Comparison of ENCODE assay signal across 9 cellular contexts in genomic region chr10:93859049-93859655, GRCh38. TPM values are rescaled to one million over a fixed set of nuclear protein-coding genes. Genes with fewer than 3 reads are reported as not detected.
DNase-seq lines count a peak whose midpoint lies in the region; ATAC-seq, FAIRE-seq and TF ChIP-seq lines count a peak whose summit lies in the region.
"Had no signal": no experiment of that assay in that cellular context is flagged by ENCODE, and none has a peak within 500 bp of the region (broad histone marks: within the 10 kb centered on the region; RNA-seq: fewer than 3 reads in every experiment).

No MANE protein-coding gene starts in this region.

- no peaks in the 10 kb centered on the region for H3K9me3 ChIP-seq in cardiac muscle cell (ENCODE audit: low read depth)
- H3K9me3 ChIP-seq in right cardiac atrium (ENCODE audit: control insufficient read depth, low read length): no peaks in the 10 kb centered on the region
- no peaks in the 10 kb centered on the region for H3K9me3 ChIP-seq in endothelial cell of umbilical vein (replicated peaks; ENCODE audit: control insufficient read depth, insufficient read depth, low read length)
- no peaks in the 10 kb centered on the region for H3K9me3 ChIP-seq in testis
- H3K9me3 ChIP-seq in stomach: no peaks in the 10 kb centered on the region

- peak; percentile 67 for FAIRE-seq in endothelial cell of umbilical vein (lab: Jason Lieb, UNC)

- H3K4me3 ChIP-seq in cardiac muscle cell (no peak overlapping the region), right cardiac atrium (ENCODE audit: low read length) (no peak overlapping the region), endothelial cell of umbilical vein (replicated peaks in 1 of 3; ENCODE audit: insufficient read depth in 1 of 3, low read depth in 1 of 3, low read length in 3 of 3) (no peak overlapping the region), testis (no peak overlapping the region), stomach (no peak overlapping the region)

- H3K27ac ChIP-seq in cardiac muscle cell: no peak overlapping the region
- H3K27ac ChIP-seq in right cardiac atrium (ENCODE audit: low read length): no peak overlapping the region
- H3K27ac ChIP-seq in endothelial cell of umbilical vein (ENCODE audit: insufficient read depth, low read depth, low read length): no peak overlapping the region
- no peak overlapping the region for H3K27ac ChIP-seq in testis
- H3K27ac ChIP-seq in stomach: no peak overlapping the region

- WGBS in right cardiac atrium: 33% methylated on average over 3 of the region's 3 CpGs
- WGBS in testis, 2 donors: 48 to 50% methylated on average over 3 of the region's 3 CpGs
- WGBS in stomach, 5 donors: 25 to 37% (median 31%) methylated on average over 3 of the region's 3 CpGs

- H4K20me1 ChIP-seq in endothelial cell of umbilical vein (replicated peaks; ENCODE audit: control insufficient read depth, extremely low read depth, insufficient read depth, low read length): no peaks in the 10 kb centered on the region

- no TSS peak for BruUV-seq in endothelial cell of umbilical vein (replicated peaks; lab: Mats Ljungman, UMichigan)

- no peak for TF ChIP-seq EP300 in stomach (IDR thresholded peaks at IDR 0.05)

- H2AFZ ChIP-seq in endothelial cell of umbilical vein (ENCODE audit: low read depth, low read length): no peak overlapping the region

- intact Hi-C loops in right cardiac atrium (cut with DNase I) (no loop called here), endothelial cell of umbilical vein (cut with micrococcal nuclease) (loop anchor here (1.0 to 5.0 kb wide), 4 partner anchors 38 to 304 kb away; partner anchors contain the start of gene FRA10AC1), testis (cut with DNase I; ENCODE audit: low total_unique reads) (no loop called here), stomach (cut with DNase I; ENCODE audit: low total_unique reads) (no loop called here), posterior vena cava (cut with DNase I) (no loop called here)

- dilution Hi-C loops in endothelial cell of umbilical vein (cut with MboI; ENCODE audit: extremely low pct_ligation_motif_present, low sequenced_read_pairs): no loop called here

- POLR2A ChIA-PET in endothelial cell of umbilical vein (lab: Charles Lee): no interaction called here

- TF ChIP-seq CTCF in cardiac muscle cell (IDR thresholded peaks at IDR 0.05; ENCODE audit: low read depth, low read length) (peak; percentile 25), endothelial cell of umbilical vein (IDR thresholded peaks at IDR 0.05; ENCODE audit: extremely low read depth in 1 of 2, insufficient read depth in 1 of 2, low read depth in 1 of 2, low read length in 2 of 2) (peak in 1 of 2 donors; percentile 9), testis (IDR thresholded peaks at IDR 0.05) (peak in 2 of 3 experiments; percentile 25 to 43), stomach (IDR thresholded peaks at IDR 0.05) (peak in 1 of 7 experiments; percentile 27)

- DNase-seq in cardiac muscle cell (ENCODE audit: low read depth in 1 of 2, low spot score in 1 of 2): peak in 1 of 2 donors; percentile 28
- no peak for DNase-seq in right cardiac atrium
- peak; percentile 9 for DNase-seq in NCI-H460 (ENCODE audit: extremely low read depth, low read depth)
- peak; percentile 32 for DNase-seq in endothelial cell of umbilical vein (ENCODE audit: low read depth, low spot score)
- DNase-seq in testis: no peak
- no peak for DNase-seq in stomach
- no peak for DNase-seq in cortex of kidney (lab: John Stamatoyannopoulos, UW)
- DNase-seq in posterior vena cava (ENCODE audit: low spot score): no peak
- DNase-seq: GDM1 had no signal

- no peak for ATAC-seq in right cardiac atrium

- H3K27me3 ChIP-seq in cardiac muscle cell: no peaks in the 10 kb centered on the region
- H3K27me3 ChIP-seq in right cardiac atrium (ENCODE audit: control insufficient read depth, insufficient read depth): no peaks in the 10 kb centered on the region
- H3K27me3 ChIP-seq in endothelial cell of umbilical vein (ENCODE audit: control insufficient read depth in 2 of 2, insufficient read depth in 2 of 2, low read length in 2 of 2): peaks cover 2 to 4% of the 10 kb centered on the region in 2 experiments
- H3K27me3 ChIP-seq in testis: no peaks in the 10 kb centered on the region
- H3K27me3 ChIP-seq in stomach: no peaks in the 10 kb centered on the region

- peaks cover 2% of the 10 kb centered on the region for H3K9me1 ChIP-seq in endothelial cell of umbilical vein (replicated peaks; ENCODE audit: control insufficient read depth, extremely low read depth, insufficient read depth, low read length)

- H3K9ac ChIP-seq in endothelial cell of umbilical vein (replicated peaks; ENCODE audit: extremely low read depth, insufficient read depth, low read length): no peak overlapping the region

- no peak for TF ChIP-seq POLR2A in endothelial cell of umbilical vein (IDR thresholded peaks at IDR 0.05; ENCODE audit: low read depth, low read length)
- TF ChIP-seq POLR2A in testis (IDR thresholded peaks at IDR 0.05): no peak
- TF ChIP-seq POLR2A in stomach (IDR thresholded peaks at IDR 0.05): no peak

- H3K4me2 ChIP-seq in endothelial cell of umbilical vein (ENCODE audit: insufficient read depth, low read length): no peak overlapping the region

- CTCF ChIA-PET in endothelial cell of umbilical vein (lab: Charles Lee): interaction anchor here (0.6 to 3.2 kb wide), 22 partner anchors 9 to 585 kb away, joined by 3 to 48 read pairs (median 5); no protein-coding TSS in a partner anchor

- H3K79me2 ChIP-seq in endothelial cell of umbilical vein (ENCODE audit: control insufficient read depth, insufficient read depth, low read length): no peaks in the 10 kb centered on the region

- peaks cover 4% of the 10 kb centered on the region for H3K4me1 ChIP-seq in cardiac muscle cell (ENCODE audit: low read depth)
- H3K4me1 ChIP-seq in right cardiac atrium (ENCODE audit: control insufficient read depth, insufficient read depth, low read length): no peaks in the 10 kb centered on the region
- H3K4me1 ChIP-seq in endothelial cell of umbilical vein (ENCODE audit: control insufficient read depth, extremely low read depth, insufficient read depth, low read length): peaks cover 7% of the 10 kb centered on the region
- no peaks in the 10 kb centered on the region for H3K4me1 ChIP-seq in testis
- H3K4me1 ChIP-seq in stomach: peaks cover 0 to 10% (median 5%) of the 10 kb centered on the region in 4 donors

- H3K36me3 ChIP-seq in cardiac muscle cell (no peaks in the 10 kb centered on the region), endothelial cell of umbilical vein (ENCODE audit: control insufficient read depth in 2 of 2, extremely low read depth in 1 of 2, insufficient read depth in 2 of 2, low read length in 2 of 2) (no peaks in the 10 kb centered on the region), testis (ENCODE audit: low read depth, missing control alignments) (no peaks in the 10 kb centered on the region), stomach (no peaks in the 10 kb centered on the region)

TF ChIP-seq in endothelial cell of umbilical vein, 7 proteins besides CTCF, POLR2A, EP300 and RAD21:
- TF ChIP-seq FOS (IDR thresholded peaks at IDR 0.05; ENCODE audit: borderline replicate concordance, insufficient read depth, low read length) (no peak), JUN (IDR thresholded peaks at IDR 0.05; ENCODE audit: borderline replicate concordance, insufficient read depth, insufficient read length, low read depth) (no peak), MAX (IDR thresholded peaks at IDR 0.05; ENCODE audit: insufficient read depth, insufficient read length) (no peak), MYC (IDR thresholded peaks at IDR 0.05; ENCODE audit: low read depth, low read length) (no peak), EZH2 (IDR thresholded peaks at IDR 0.05; ENCODE audit: borderline replicate concordance, low read depth, low read length, severe bottlenecking) (no peak), GATA2 (IDR thresholded peaks at IDR 0.05; ENCODE audit: insufficient read depth, insufficient read length, low read depth, low read length) (no peak), POLR2AphosphoS5 (IDR thresholded peaks at IDR 0.05; ENCODE audit: insufficient read depth, low read depth, low read length) (no peak)

RNA-seq across cellular contexts. Expression of gene SLC35G1, which starts 34.6 kb away (rescaled TPM):
- 6.0 and 8.7 TPM in 2 replicates for total RNA-seq in cardiac muscle cell
- polyA plus RNA-seq in cardiac muscle cell: 8.5 and 16.0 TPM in 2 replicates
- total RNA-seq in right cardiac atrium: 1 to 10 TPM; 4.4 to 6.3 (median 5.3) TPM
- polyA plus RNA-seq in right cardiac atrium: 3.8 TPM
- total RNA-seq in NCI-H460 (2014; rRNA removed; shearing (Covaris generic)): 21.9 and 23.1 TPM in 2 replicates
- polyA plus RNA-seq in NCI-H460 (2014; cell fraction: nucleus; rRNA removed): 34.8 and 41.2 TPM in 2 replicates
- total RNA-seq in endothelial cell of umbilical vein: 3.3 and 4.1 TPM in 2 replicates
- polyA plus RNA-seq in endothelial cell of umbilical vein: 2.4 and 2.5 TPM in 2 replicates
- polyA plus RNA-seq in endothelial cell of umbilical vein (2011; cell fraction: cytosol; rRNA removed): 2.3 and 2.9 TPM in 2 replicates
- polyA plus RNA-seq in endothelial cell of umbilical vein (2011; cell fraction: nucleus; rRNA removed): 2.1 and 2.6 TPM in 2 replicates
- 3.7 and 4.5 TPM in 2 replicates for polyA plus RNA-seq in endothelial cell of umbilical vein (2012)
- polyA minus RNA-seq in endothelial cell of umbilical vein: 3.4 and 3.5 TPM in 2 replicates
- 7.5 TPM for polyA minus RNA-seq in endothelial cell of umbilical vein (2011; cell fraction: cytosol; rRNA and poly(A)+ RNA removed)
- 1.8 and 2.2 TPM in 2 replicates for polyA minus RNA-seq in endothelial cell of umbilical vein (2011; cell fraction: nucleus; rRNA and poly(A)+ RNA removed)
- 1 to 10 TPM; 8.8 to 9.8 TPM for total RNA-seq in testis
- polyA plus RNA-seq in testis (ENCODE audit: insufficient read depth, low read depth, low replicate concordance): 13.9 TPM
- 10 to 100 TPM in 2 of 5 donors, 1 to 10 TPM in 3; 4.1 to 13.8 (median 7.4) TPM for total RNA-seq in stomach
- polyA plus RNA-seq in stomach: 1 to 10 TPM; 1.8 to 3.6 (median 2.4) TPM
- total RNA-seq in posterior vena cava: 1 to 10 TPM; 2.7 to 3.1 TPM

Comparison
In these comparisons a context has a peak if more than half of its experiments do, and no peak if none do; other contexts are left out.
1. DNase-seq: peak in NCI-H460 (single experiment) and endothelial cell of umbilical vein (single experiment); none in right cardiac atrium (0 of 3), testis (single experiment), stomach (single experiment), cortex of kidney (single experiment) and posterior vena cava (single experiment).